Comparison of ENCODE assay signal across 19 cellular contexts in the genomic region with DNA sequence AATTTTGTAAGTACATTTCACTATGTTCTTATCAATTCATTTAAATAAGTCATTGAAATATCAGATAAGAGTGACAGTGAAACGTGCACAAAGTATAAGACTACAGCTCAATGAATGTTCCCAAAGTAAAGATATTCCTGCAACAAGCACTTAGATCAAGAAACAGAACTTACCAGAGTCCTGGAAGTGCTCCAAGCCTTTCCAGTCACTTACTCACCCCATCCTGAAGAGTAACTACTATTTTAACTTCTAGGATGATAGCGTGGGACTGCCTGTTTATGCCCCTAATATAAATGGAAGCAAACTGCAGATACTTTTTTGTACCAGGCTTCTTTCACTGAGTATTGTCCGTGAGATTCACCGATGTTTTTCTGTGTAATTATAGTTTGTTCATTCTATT.
DNase-seq lines count a peak whose midpoint lies in the region; ATAC-seq lines count a peak whose summit lies in the region.
"Had no signal": no experiment of that assay in that cellular context is flagged by ENCODE, and none has a peak within 500 bp of the region (broad histone marks: within the 10 kb centered on the region; RNA-seq: fewer than 3 reads in every experiment).

No MANE protein-coding gene starts in this region.

- H3K27ac Mint-ChIP-seq in activated CD4-positive, alpha-beta T cell treated with anti-CD3 and anti-CD28 coated beads, Interleukin-2, amount 10 ng/mL, durations not matched to agents 24 days and 14 days, result no peak overlapping the region
- H3K27ac Mint-ChIP-seq in effector memory CD8-positive, alpha-beta T cell, result no peak overlapping the region
- H3K27ac Mint-ChIP-seq: activated CD8-positive, alpha-beta memory T cell treated with anti-CD3 and anti-CD28 coated beads, Interleukin-2, amount 10 ng/mL, durations not matched to agents 7 days and 5 days; activated naive CD8-positive, alpha-beta T cell treated with anti-CD3 and anti-CD28 coated beads, Interleukin-2, amount 50 U/mL, for 24 hours; endodermal cell had no signal

- no peak overlapping the region for H3K4me3 Mint-ChIP-seq in activated CD4-positive, alpha-beta T cell treated with anti-CD3 and anti-CD28 coated beads, Interleukin-2, amount 10 ng/mL, durations not matched to agents 24 days and 14 days
- no peak overlapping the region for H3K4me3 Mint-ChIP-seq in effector memory CD8-positive, alpha-beta T cell
- H3K4me3 Mint-ChIP-seq: activated CD8-positive, alpha-beta memory T cell treated with anti-CD3 and anti-CD28 coated beads, Interleukin-2, amount 10 ng/mL, durations not matched to agents 7 days and 5 days; activated naive CD8-positive, alpha-beta T cell treated with anti-CD3 and anti-CD28 coated beads, Interleukin-2, amount 50 U/mL, for 24 hours; endodermal cell had no signal

- no peaks in the 10 kb centered on the region for H3K27me3 Mint-ChIP-seq in activated CD4-positive, alpha-beta T cell treated with anti-CD3 and anti-CD28 coated beads, Interleukin-2, amount 10 ng/mL, durations not matched to agents 24 days and 14 days
- H3K27me3 Mint-ChIP-seq in effector memory CD8-positive, alpha-beta T cell, result no peaks in the 10 kb centered on the region
- H3K27me3 Mint-ChIP-seq: activated CD8-positive, alpha-beta memory T cell treated with anti-CD3 and anti-CD28 coated beads, Interleukin-2, amount 10 ng/mL, durations not matched to agents 7 days and 5 days; activated naive CD8-positive, alpha-beta T cell treated with anti-CD3 and anti-CD28 coated beads, Interleukin-2, amount 50 U/mL, for 24 hours had no signal

- no peak for ATAC-seq in effector memory CD8-positive, alpha-beta T cell (replicated peaks)
- ATAC-seq: activated CD8-positive, alpha-beta memory T cell treated with anti-CD3 and anti-CD28 coated beads, Interleukin-2, amount 10 ng/mL, durations not matched to agents 7 days and 5 days; activated naive CD8-positive, alpha-beta T cell treated with anti-CD3 and anti-CD28 coated beads, Interleukin-2, amount 50 U/mL, for 24 hours; K562; left lung had no signal

- H3K4me1 Mint-ChIP-seq in activated CD4-positive, alpha-beta T cell treated with anti-CD3 and anti-CD28 coated beads, Interleukin-2, amount 10 ng/mL, durations not matched to agents 24 days and 14 days, result no peaks in the 10 kb centered on the region
- no peaks in the 10 kb centered on the region for H3K4me1 Mint-ChIP-seq in effector memory CD8-positive, alpha-beta T cell (ENCODE audit: low read depth in 2 of 2)
- H3K4me1 Mint-ChIP-seq: activated CD8-positive, alpha-beta memory T cell treated with anti-CD3 and anti-CD28 coated beads, Interleukin-2, amount 10 ng/mL, durations not matched to agents 7 days and 5 days; activated naive CD8-positive, alpha-beta T cell treated with anti-CD3 and anti-CD28 coated beads, Interleukin-2, amount 50 U/mL, for 24 hours; endodermal cell had no signal

- intact Hi-C loops in activated CD4-positive, alpha-beta T cell treated with anti-CD3 and anti-CD28 coated beads, Interleukin-2, amount 10 ng/mL, durations not matched to agents 24 days and 14 days (cut with micrococcal nuclease), result no loop called here

- DNase-seq in ELR (ENCODE audit: low read depth), result peak; percentile 10
- DNase-seq in RPMI7951 (ENCODE audit: low read depth), result peak; percentile 71
- peak; percentile 11 for DNase-seq in fibroblast of gingiva (ENCODE audit: low read depth)
- DNase-seq in non-pigmented ciliary epithelial cell (ENCODE audit: low read depth), result peak; percentile 46
- no peak for DNase-seq in stimulated activated CD4-positive, alpha-beta T cell treated with anti-CD3 and anti-CD28 coated beads, Interleukin-2, amount 100 ng/mL, for 24 hours
- no peak for DNase-seq in activated CD4-positive, alpha-beta T cell treated with anti-CD3 and anti-CD28 coated beads, Interleukin-2, amount 10 ng/mL, durations not matched to agents 24 days and 14 days
- no peak for DNase-seq in effector memory CD8-positive, alpha-beta T cell
- DNase-seq: activated CD4-positive, CD25-positive, alpha-beta regulatory T cell; activated CD8-positive, alpha-beta memory T cell treated with anti-CD3 and anti-CD28 coated beads, Interleukin-2, amount 10 ng/mL, durations not matched to agents 7 days and 5 days; activated naive CD8-positive, alpha-beta T cell treated with anti-CD3 and anti-CD28 coated beads, Interleukin-2, amount 50 U/mL, for 24 hours; endodermal cell; GDM1; left lung; NCI-H1092; NCI-H69; occipital lobe; sigmoid colon; stimulated activated CD4-positive, alpha-beta T cell treated with anti-CD3 and anti-CD28 coated beads, Interleukin-4, amount 100 ng/mL, for 1 hour had no signal

- H3K9me3 Mint-ChIP-seq in activated CD4-positive, alpha-beta T cell treated with anti-CD3 and anti-CD28 coated beads, Interleukin-2, amount 10 ng/mL, durations not matched to agents 24 days and 14 days, result no peaks in the 10 kb centered on the region
- peaks cover 5% of the 10 kb centered on the region in 2 donors for H3K9me3 Mint-ChIP-seq in effector memory CD8-positive, alpha-beta T cell

- no peaks in the 10 kb centered on the region for H3K36me3 Mint-ChIP-seq in activated CD4-positive, alpha-beta T cell treated with anti-CD3 and anti-CD28 coated beads, Interleukin-2, amount 10 ng/mL, durations not matched to agents 24 days and 14 days (ENCODE audit: low read depth)
- H3K36me3 Mint-ChIP-seq in effector memory CD8-positive, alpha-beta T cell (ENCODE audit: insufficient read depth), result no peaks in the 10 kb centered on the region
- H3K36me3 Mint-ChIP-seq: activated CD8-positive, alpha-beta memory T cell treated with anti-CD3 and anti-CD28 coated beads, Interleukin-2, amount 10 ng/mL, durations not matched to agents 7 days and 5 days had no signal

Comparison
In these comparisons a context has a peak if more than half of its experiments do, and no peak if none do; other contexts are left out.
1. DNase-seq: peak in ELR (single experiment), RPMI7951 (single experiment), fibroblast of gingiva (single experiment) and non-pigmented ciliary epithelial cell (single experiment); none in stimulated activated CD4-positive, alpha-beta T cell treated with anti-CD3 and anti-CD28 coated beads, Interleukin-2, amount 100 ng/mL, for 24 hours (0 of 2), activated CD4-positive, alpha-beta T cell treated with anti-CD3 and anti-CD28 coated beads, Interleukin-2, amount 10 ng/mL, durations not matched to agents 24 days and 14 days (single experiment) and effector memory CD8-positive, alpha-beta T cell (0 of 3).